1 cellular context compared by ENCODE assay signal in the genomic region with DNA sequence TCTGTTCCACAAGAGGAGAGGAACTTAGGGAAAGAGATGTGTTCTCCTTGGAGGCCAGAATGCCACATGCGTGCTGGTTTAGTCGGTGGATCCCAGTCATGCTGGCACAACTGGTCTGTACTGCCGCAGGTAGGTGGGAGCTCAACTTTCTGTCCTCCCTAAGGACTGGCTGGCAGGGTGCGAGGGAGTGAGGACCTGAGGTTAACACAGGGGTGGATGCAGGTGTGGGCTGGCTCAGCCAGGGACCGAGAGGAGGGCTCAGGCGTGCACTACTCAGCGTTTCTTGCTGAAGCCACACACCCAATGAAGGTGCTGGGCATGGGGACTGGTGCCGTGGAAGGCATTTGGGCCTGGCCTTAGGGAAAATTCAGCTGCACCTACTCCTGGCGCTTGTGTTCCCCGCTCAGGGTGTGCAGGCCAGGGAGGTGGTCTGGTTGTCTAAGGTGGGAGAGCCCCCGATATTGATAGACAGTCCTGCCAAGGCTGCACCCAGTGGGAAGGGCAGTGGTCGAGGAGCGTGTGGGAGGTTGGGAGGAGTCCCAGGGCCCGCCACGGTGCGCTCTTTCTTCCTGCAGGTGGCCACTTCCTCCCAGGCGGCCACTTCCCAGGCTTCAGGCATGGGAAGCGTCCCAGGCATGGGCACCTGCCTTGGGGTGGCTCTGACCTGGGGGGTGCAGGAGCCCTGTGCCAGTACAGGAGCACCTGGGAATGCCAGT.
TF ChIP-seq lines count a peak whose summit lies in the region.

No MANE protein-coding gene starts in this region.

TF ChIP-seq in HepG2, 621 proteins besides CTCF, POLR2A, EP300 and RAD21 (continued from another document):
- TF ChIP-seq, protein P1, sequence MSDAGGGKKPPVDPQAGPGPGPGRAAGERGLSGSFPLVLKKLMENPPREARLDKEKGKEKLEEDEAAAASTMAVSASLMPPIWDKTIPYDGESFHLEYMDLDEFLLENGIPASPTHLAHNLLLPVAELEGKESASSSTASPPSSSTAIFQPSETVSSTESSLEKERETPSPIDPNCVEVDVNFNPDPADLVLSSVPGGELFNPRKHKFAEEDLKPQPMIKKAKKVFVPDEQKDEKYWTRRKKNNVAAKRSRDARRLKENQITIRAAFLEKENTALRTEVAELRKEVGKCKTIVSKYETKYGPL (CRISPR knock-in tag; IDR thresholded peaks at IDR 0.05), result no peak
- no peak for TF ChIP-seq HMG20B (CRISPR knock-in tag; conservative IDR thresholded peaks at IDR 0.05)
- TF ChIP-seq ZNF292 (CRISPR knock-in tag; IDR thresholded peaks at IDR 0.05; ENCODE audit: borderline replicate concordance, low read depth), result no peak
- TF ChIP-seq ZNF205 (CRISPR knock-in tag; IDR thresholded peaks at IDR 0.05), result no peak
- TF ChIP-seq ZNF136 (CRISPR knock-in tag; IDR thresholded peaks at IDR 0.05; ENCODE audit: low read depth), result no peak
- no peak for TF ChIP-seq HMGA1 (CRISPR knock-in tag; conservative IDR thresholded peaks at IDR 0.05)
- no peak for TF ChIP-seq KLF9 (CRISPR knock-in tag; IDR thresholded peaks at IDR 0.05; ENCODE audit: low read depth)
